14 cellular contexts compared by ENCODE assay signal in the genomic region with DNA sequence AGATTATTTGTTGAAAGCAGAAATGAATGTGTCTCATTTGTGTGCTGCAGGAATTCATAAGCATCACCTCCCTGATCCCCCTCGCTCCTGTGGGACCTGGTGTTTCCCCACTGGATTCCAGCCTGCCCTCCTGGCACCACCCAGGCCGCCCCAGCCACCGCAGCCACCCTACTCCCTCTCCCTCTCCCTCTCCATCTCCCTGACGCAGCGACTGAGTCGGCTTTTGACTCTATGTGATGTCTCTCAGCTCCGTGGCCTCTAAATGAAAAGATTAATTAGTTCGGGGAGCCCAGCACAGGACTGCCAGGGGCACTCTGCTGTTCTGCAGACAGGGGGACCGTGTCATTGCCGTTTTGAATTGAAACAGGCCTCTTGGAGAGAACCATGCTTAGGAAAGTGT.
"Had no signal": no experiment of that assay in that cellular context is flagged by ENCODE, and none has a peak within 500 bp of the region (broad histone marks: within the 10 kb centered on the region; RNA-seq: fewer than 3 reads in every experiment).

No MANE protein-coding gene starts in this region.

- H3K36me3 Mint-ChIP-seq: activated naive CD8-positive, alpha-beta T cell treated with anti-CD3 and anti-CD28 coated beads, Interleukin-2, amount 10 ng/mL, durations not matched to agents 7 days and 5 days; natural killer cell treated with Interleukin-12 subunit alpha and Interleukin-12 subunit beta and Interleukin-15 and Interleukin-18, amount 100 ng/mL, for 72 hours had no signal

- H3K9me3 ChIP-seq: breast epithelium, esophagus squamous epithelium, heart left ventricle, pancreas, tibial nerve, vagina had no signal

- H3K4me1 Mint-ChIP-seq: activated naive CD8-positive, alpha-beta T cell treated with anti-CD3 and anti-CD28 coated beads, Interleukin-2, amount 10 ng/mL, durations not matched to agents 7 days and 5 days had no signal

- H3K9me3 Mint-ChIP-seq: activated naive CD8-positive, alpha-beta T cell treated with anti-CD3 and anti-CD28 coated beads, Interleukin-2, amount 10 ng/mL, durations not matched to agents 7 days and 5 days; natural killer cell treated with Interleukin-12 subunit alpha and Interleukin-12 subunit beta and Interleukin-15 and Interleukin-18, amount 100 ng/mL, for 72 hours had no signal

- H3K36me3 ChIP-seq: breast epithelium, esophagus squamous epithelium, heart left ventricle, pancreas, tibial nerve, vagina had no signal

- H3K27ac Mint-ChIP-seq: activated naive CD8-positive, alpha-beta T cell treated with anti-CD3 and anti-CD28 coated beads, Interleukin-2, amount 10 ng/mL, durations not matched to agents 7 days and 5 days; natural killer cell treated with Interleukin-12 subunit alpha and Interleukin-12 subunit beta and Interleukin-15 and Interleukin-18, amount 100 ng/mL, for 72 hours had no signal

- H3K27me3 ChIP-seq: heart left ventricle, pancreas, vagina had no signal

- H3K27ac ChIP-seq: breast epithelium, esophagus squamous epithelium, heart left ventricle, pancreas, skin epidermis, tibial nerve, vagina had no signal

- H3K4me3 ChIP-seq: breast epithelium, esophagus squamous epithelium, heart left ventricle, pancreas, skin epidermis, tibial nerve, vagina had no signal

- DNase-seq: activated gamma-delta T cell; activated naive CD8-positive, alpha-beta T cell treated with anti-CD3 and anti-CD28 coated beads, Interleukin-2, amount 10 ng/mL, durations not matched to agents 7 days and 5 days; activated T-cell treated with anti-CD3 and anti-CD28 coated beads, Interleukin-2, amount 50 U/mL, for 1 hour; esophagus squamous epithelium; foreskin fibroblast; heart left ventricle; left colon; stimulated activated CD4-positive, alpha-beta T cell treated with anti-CD3 and anti-CD28 coated beads, Interleukin-4, amount 100 ng/mL, for 4 hours had no signal

- ATAC-seq: heart left ventricle, left colon, pancreas had no signal

- H3K4me3 Mint-ChIP-seq: activated naive CD8-positive, alpha-beta T cell treated with anti-CD3 and anti-CD28 coated beads, Interleukin-2, amount 10 ng/mL, durations not matched to agents 7 days and 5 days; natural killer cell treated with Interleukin-12 subunit alpha and Interleukin-12 subunit beta and Interleukin-15 and Interleukin-18, amount 100 ng/mL, for 72 hours had no signal

- H3K4me1 ChIP-seq: breast epithelium, pancreas, tibial nerve had no signal
